ENCODE assay signal across 1 cellular context in the genomic region with DNA sequence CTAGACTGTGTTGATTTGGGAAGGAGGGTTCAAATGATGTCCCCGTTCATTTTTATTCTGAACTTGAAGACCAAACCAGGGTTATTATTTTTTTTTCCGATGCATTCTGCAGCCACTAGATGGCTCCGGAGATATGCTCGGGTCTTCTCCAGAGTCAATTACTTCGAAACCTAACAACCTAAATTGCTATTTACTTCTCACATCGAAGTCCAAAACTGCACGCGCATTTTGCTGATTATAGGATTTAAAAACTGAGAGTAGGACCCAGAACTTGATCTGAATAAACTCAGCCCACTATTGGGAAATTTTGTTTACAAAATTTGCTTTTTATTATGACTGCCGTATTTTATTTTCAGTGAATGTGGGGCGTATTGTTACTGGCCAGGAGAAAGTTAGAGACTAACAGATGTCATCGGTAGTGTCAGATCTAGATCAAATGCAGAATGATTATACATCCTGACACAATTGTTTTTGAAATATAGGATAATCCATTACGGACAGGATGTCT.
TF ChIP-seq lines count a peak whose summit lies in the region.

No MANE protein-coding gene starts in this region.

TF ChIP-seq in SK-N-SH, 30 proteins besides CTCF, POLR2A, EP300 and RAD21 (continued from another document):
- TF ChIP-seq REST (IDR thresholded peaks at IDR 0.05; ENCODE audit: low read depth, low read length) (no peak), MAX (IDR thresholded peaks at IDR 0.05; ENCODE audit: low read depth) (0 out of 2 replicates have a peak, but pooled peaks have one; percentile 11), TCF12 (IDR thresholded peaks at IDR 0.05) (peak; percentile 61), FOSL2 (IDR thresholded peaks at IDR 0.05; ENCODE audit: borderline replicate concordance, low read depth) (no peak; the same call in 1 of the 2 replicates), RXRA (IDR thresholded peaks at IDR 0.05; ENCODE audit: borderline replicate concordance, low read depth) (no peak; the same call in 1 of the 2 replicates), IRF3 (IDR thresholded peaks at IDR 0.05; ENCODE audit: low read depth, low read length) (no peak), TEAD4 (IDR thresholded peaks at IDR 0.05; ENCODE audit: borderline replicate concordance, insufficient read depth) (no peak), GABPA (IDR thresholded peaks at IDR 0.05; ENCODE audit: low read depth) (no peak), YY1 (IDR thresholded peaks at IDR 0.05; ENCODE audit: low read depth) (no peak), ELF1 (IDR thresholded peaks at IDR 0.05) (no peak), CHD2 (IDR thresholded peaks at IDR 0.05; ENCODE audit: low read length, partially characterized antibody) (no peak), MEF2A (IDR thresholded peaks at IDR 0.05; ENCODE audit: borderline replicate concordance, low read depth) (no peak), MXI1 (IDR thresholded peaks at IDR 0.05; ENCODE audit: low read depth, low read length) (no peak), RCOR1 (IDR thresholded peaks at IDR 0.05; ENCODE audit: low read length) (0 out of 2 replicates have a peak, but pooled peaks have one; percentile 11), USF1 (IDR thresholded peaks at IDR 0.05; ENCODE audit: borderline replicate concordance, low read depth) (no peak), SIN3A (IDR thresholded peaks at IDR 0.05; ENCODE audit: borderline replicate concordance, low read depth, low read length) (no peak), GATA2 (CRISPR knock-in tag; IDR thresholded peaks at IDR 0.05) (peak; percentile 22; the same call in 1 of the 2 replicates), JUND (IDR thresholded peaks at IDR 0.05) (no peak), SMC3 (IDR thresholded peaks at IDR 0.05; ENCODE audit: low read depth, low read length) (peak; percentile 82), POLR2AphosphoS5 (IDR thresholded peaks at IDR 0.05; ENCODE audit: low read depth, low read length) (no peak), RFX5 (IDR thresholded peaks at IDR 0.05; ENCODE audit: low read length) (no peak)
- TF ChIP-seq, protein P1, sequence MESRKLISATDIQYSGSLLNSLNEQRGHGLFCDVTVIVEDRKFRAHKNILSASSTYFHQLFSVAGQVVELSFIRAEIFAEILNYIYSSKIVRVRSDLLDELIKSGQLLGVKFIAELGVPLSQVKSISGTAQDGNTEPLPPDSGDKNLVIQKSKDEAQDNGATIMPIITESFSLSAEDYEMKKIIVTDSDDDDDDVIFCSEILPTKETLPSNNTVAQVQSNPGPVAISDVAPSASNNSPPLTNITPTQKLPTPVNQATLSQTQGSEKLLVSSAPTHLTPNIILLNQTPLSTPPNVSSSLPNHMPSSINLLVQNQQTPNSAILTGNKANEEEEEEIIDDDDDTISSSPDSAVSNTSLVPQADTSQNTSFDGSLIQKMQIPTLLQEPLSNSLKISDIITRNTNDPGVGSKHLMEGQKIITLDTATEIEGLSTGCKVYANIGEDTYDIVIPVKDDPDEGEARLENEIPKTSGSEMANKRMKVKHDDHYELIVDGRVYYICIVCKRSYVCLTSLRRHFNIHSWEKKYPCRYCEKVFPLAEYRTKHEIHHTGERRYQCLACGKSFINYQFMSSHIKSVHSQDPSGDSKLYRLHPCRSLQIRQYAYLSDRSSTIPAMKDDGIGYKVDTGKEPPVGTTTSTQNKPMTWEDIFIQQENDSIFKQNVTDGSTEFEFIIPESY (IDR thresholded peaks at IDR 0.05; ENCODE audit: borderline replicate concordance, low read depth), result no peak
- TF ChIP-seq, protein P2, sequence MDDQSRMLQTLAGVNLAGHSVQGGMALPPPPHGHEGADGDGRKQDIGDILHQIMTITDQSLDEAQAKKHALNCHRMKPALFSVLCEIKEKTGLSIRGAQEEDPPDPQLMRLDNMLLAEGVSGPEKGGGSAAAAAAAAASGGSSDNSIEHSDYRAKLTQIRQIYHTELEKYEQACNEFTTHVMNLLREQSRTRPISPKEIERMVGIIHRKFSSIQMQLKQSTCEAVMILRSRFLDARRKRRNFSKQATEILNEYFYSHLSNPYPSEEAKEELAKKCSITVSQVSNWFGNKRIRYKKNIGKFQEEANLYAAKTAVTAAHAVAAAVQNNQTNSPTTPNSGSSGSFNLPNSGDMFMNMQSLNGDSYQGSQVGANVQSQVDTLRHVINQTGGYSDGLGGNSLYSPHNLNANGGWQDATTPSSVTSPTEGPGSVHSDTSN (IDR thresholded peaks at IDR 0.05), result peak; percentile 68
- TF ChIP-seq, protein P3, sequence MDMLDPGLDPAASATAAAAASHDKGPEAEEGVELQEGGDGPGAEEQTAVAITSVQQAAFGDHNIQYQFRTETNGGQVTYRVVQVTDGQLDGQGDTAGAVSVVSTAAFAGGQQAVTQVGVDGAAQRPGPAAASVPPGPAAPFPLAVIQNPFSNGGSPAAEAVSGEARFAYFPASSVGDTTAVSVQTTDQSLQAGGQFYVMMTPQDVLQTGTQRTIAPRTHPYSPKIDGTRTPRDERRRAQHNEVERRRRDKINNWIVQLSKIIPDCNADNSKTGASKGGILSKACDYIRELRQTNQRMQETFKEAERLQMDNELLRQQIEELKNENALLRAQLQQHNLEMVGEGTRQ (IDR thresholded peaks at IDR 0.05; ENCODE audit: borderline replicate concordance, low read depth, low read length), result no peak
